25 cellular contexts compared by ENCODE assay signal in genomic region chr5:22644859-22645258, GRCh38.
"Had no signal": no experiment of that assay in that cellular context is flagged by ENCODE, and none has a peak within 500 bp of the region (broad histone marks: within the 10 kb centered on the region; RNA-seq: fewer than 3 reads in every experiment).

No MANE protein-coding gene starts in this region.

- H3K4me1 ChIP-seq: gastroesophageal sphincter, heart left ventricle, left ventricle myocardium inferior, lower lobe of right lung had no signal

- H3K27ac ChIP-seq: coronary artery, dorsolateral prefrontal cortex, esophagus muscularis mucosa, foreskin keratinocyte, gastroesophageal sphincter, heart left ventricle, hepatocyte, left ventricle myocardium inferior, lower lobe of right lung had no signal

- ATAC-seq: foreskin keratinocyte, gastroesophageal sphincter, heart left ventricle, left colon, left lobe of liver, lower lobe of right lung, mucosa of descending colon had no signal

- H3K36me3 ChIP-seq: esophagus muscularis mucosa, gastroesophageal sphincter, heart left ventricle, left ventricle myocardium inferior, lower lobe of right lung had no signal

- H3K27me3 ChIP-seq: dorsolateral prefrontal cortex, esophagus muscularis mucosa, foreskin keratinocyte, gastroesophageal sphincter, heart left ventricle, hepatocyte had no signal

- H3K4me2 ChIP-seq: hepatocyte had no signal

- DNase-seq: dermis blood vessel endothelial cell; dorsolateral prefrontal cortex; effector CD4-positive, alpha-beta T cell; effector memory CD4-positive, alpha-beta T cell; foreskin keratinocyte; heart left ventricle; hypothalamus; immature natural killer cell; islet precursor cell; kidney; kidney glomerular epithelial cell; left colon; left ventricle myocardium inferior; lower lobe of right lung; mesenchymal stem cell; mucosa of descending colon; naive B cell had no signal

- H3K9me3 ChIP-seq: esophagus muscularis mucosa, gastroesophageal sphincter, lower lobe of right lung, mucosa of descending colon had no signal

- H2AFZ ChIP-seq: hepatocyte had no signal

- H3K4me3 ChIP-seq: coronary artery, dorsolateral prefrontal cortex, esophagus muscularis mucosa, gastroesophageal sphincter, heart left ventricle, hepatocyte, left ventricle myocardium inferior, lower lobe of right lung, mucosa of descending colon had no signal

- H3K79me2 ChIP-seq: hepatocyte had no signal

- FAIRE-seq: colon, endothelial cell of umbilical vein, frontal cortex, kidney had no signal
